8 cellular contexts compared by ENCODE assay signal in genomic region chr5:140700177-140701144, GRCh38. TPM values are rescaled to one million over a fixed set of nuclear protein-coding genes. Genes with fewer than 3 reads are reported as not detected.
A peak's percentile ranks its signal among the peaks of the same experiment; 100 is the strongest.
DNase-seq lines count a peak whose midpoint lies in the region; ATAC-seq and TF ChIP-seq lines count a peak whose summit lies in the region.

TSS of gene ZMAT2 (plus strand) at chr5:140700447. CDS start at chr5:140700461, 14 bp downstream.

- H3K4me3 ChIP-seq in SK-N-SH (ENCODE audit: low read depth in 2 of 2, low read length in 1 of 2) = peak within 1 kb of the TSS; percentile 86 to 96

- H3K79me2 ChIP-seq in SK-N-SH (ENCODE audit: insufficient read depth) = peaks cover 28% of the 10 kb centered on the region

- CTCF ChIA-PET in SK-N-SH (lab: Yijun Ruan, JAX) = no interaction called here

- H3K4me2 ChIP-seq in SK-N-SH = peak within 1 kb of the TSS; percentile 92

- no peak for TF ChIP-seq RAD21 in SK-N-SH (IDR thresholded peaks at IDR 0.05; ENCODE audit: low read length)

- POLR2A ChIA-PET in SK-N-SH (lab: Yijun Ruan, JAX) = interaction anchor here (0.7 to 2.8 kb wide), 4 partner anchors 9 to 143 kb away, joined by 3 to 21 read pairs (median 6); partner anchors contain the start of genes HARS1, HARS2, IK and NDUFA2

- H3F3A ChIP-seq in SK-N-SH (replicated peaks; ENCODE audit: insufficient read depth) = peaks cover 20% of the 10 kb centered on the region

- H3K27me3 ChIP-seq in SK-N-SH (ENCODE audit: insufficient read depth) = no peaks in the 10 kb centered on the region

- peak; percentile 98 for ATAC-seq in HG02571 (IDR thresholded peaks at IDR 0.05; ENCODE audit: unreplicated experiment)

- H3K27ac ChIP-seq in SK-N-SH (ENCODE audit: low read depth in 2 of 2, low read length in 1 of 2) = peak within 1 kb of the TSS; percentile 51 to 84; a peak in 3 of 4 replicates

- H3K36me3 ChIP-seq in SK-N-SH (replicated peaks in 1 of 2; ENCODE audit: control insufficient read depth in 1 of 2, insufficient read depth in 2 of 2, low read length in 1 of 2) = peaks cover 80 to 85% of the 10 kb centered on the region in 2 experiments

- no peaks in the 10 kb centered on the region for H3K9me3 ChIP-seq in SK-N-SH

- peak within 1 kb of the TSS; percentile 71 for H2AFZ ChIP-seq in SK-N-SH (ENCODE audit: low read depth)

- no peak for TF ChIP-seq CTCF in SK-N-SH (IDR thresholded peaks at IDR 0.05)

- H3K9ac ChIP-seq in SK-N-SH = peak within 1 kb of the TSS; percentile 84

- H3K4me1 ChIP-seq in SK-N-SH (ENCODE audit: control insufficient read depth in 1 of 2, insufficient read depth in 2 of 2, low read depth in 1 of 2, low read length in 1 of 2) = peaks cover 0 to 9% of the 10 kb centered on the region in 2 experiments; a peak in 2 of 4 replicates

- H4K20me1 ChIP-seq in SK-N-SH (ENCODE audit: insufficient read depth) = no peaks in the 10 kb centered on the region

- TF ChIP-seq EP300 in SK-N-SH (IDR thresholded peaks at IDR 0.05; ENCODE audit: borderline replicate concordance in 1 of 2, low read depth in 1 of 2, low read length in 1 of 2) = no peak

- no peaks in the 10 kb centered on the region for H3K9me2 ChIP-seq in SK-N-SH

- 2% methylated on average over 44 of the region's 44 CpGs for WGBS in SK-N-SH (ENCODE audit: low lambda C conversion rate)

- DNase-seq in GM04504 (ENCODE audit: low read depth) (peak; percentile 94), NCI-H1048 (lab: John Stamatoyannopoulos, UW) (peak; percentile 86), SK-N-SH (peak; percentile 89), germinal center (ENCODE audit: low spot score) (peak; percentile 94), non-pigmented ciliary epithelial cell (ENCODE audit: low read depth) (peak; percentile 98), superior temporal gyrus (ENCODE audit: extremely low spot score) (peak; percentile 100)
- peak; percentile 93 for DNase-seq in activated naive CD4-positive, alpha-beta T cell treated with anti-CD3 and anti-CD28 coated beads, Interleukin-2, amount 50 U/mL, for 16 hours

TF ChIP-seq in SK-N-SH, 30 proteins besides CTCF, POLR2A, EP300 and RAD21 (continues in another document):
- no peak for TF ChIP-seq SMC3 (IDR thresholded peaks at IDR 0.05; ENCODE audit: low read depth, low read length)
- TF ChIP-seq GATA2 (CRISPR knock-in tag; IDR thresholded peaks at IDR 0.05) = no peak
- TF ChIP-seq NFIC (IDR thresholded peaks at IDR 0.05; ENCODE audit: borderline replicate concordance) = 0 out of 2 replicates have a peak, but pooled peaks have one; percentile 45
- TF ChIP-seq CHD2 (IDR thresholded peaks at IDR 0.05; ENCODE audit: low read length, partially characterized antibody) = peak; percentile 81
- no peak for TF ChIP-seq JUND (IDR thresholded peaks at IDR 0.05)
- no peak; the same call in 1 of the 2 replicates for TF ChIP-seq GABPA (IDR thresholded peaks at IDR 0.05; ENCODE audit: low read depth)
- no peak for TF ChIP-seq RXRA (IDR thresholded peaks at IDR 0.05; ENCODE audit: borderline replicate concordance, low read depth)
- peak; percentile 33; the same call in 1 of the 2 replicates for TF ChIP-seq IRF3 (IDR thresholded peaks at IDR 0.05; ENCODE audit: low read depth, low read length)
- TF ChIP-seq TEAD4 (IDR thresholded peaks at IDR 0.05; ENCODE audit: borderline replicate concordance, insufficient read depth) = no peak
- TF ChIP-seq RFX5 (IDR thresholded peaks at IDR 0.05; ENCODE audit: low read length) = no peak
- TF ChIP-seq RCOR1 (IDR thresholded peaks at IDR 0.05; ENCODE audit: low read length) = no peak
- TF ChIP-seq USF1 (IDR thresholded peaks at IDR 0.05; ENCODE audit: borderline replicate concordance, low read depth) = no peak
- peak; percentile 73; the same call in 1 of the 2 replicates for TF ChIP-seq SIN3A (IDR thresholded peaks at IDR 0.05; ENCODE audit: borderline replicate concordance, low read depth, low read length)
- TF ChIP-seq TAF1 (IDR thresholded peaks at IDR 0.05; ENCODE audit: borderline replicate concordance, low read depth, low read length) = peak; percentile 97
- no peak for TF ChIP-seq MEF2A (IDR thresholded peaks at IDR 0.05; ENCODE audit: borderline replicate concordance, low read depth)
- no peak for TF ChIP-seq FOXJ3 (CRISPR knock-in tag; IDR thresholded peaks at IDR 0.05)
- TF ChIP-seq, protein P1, sequence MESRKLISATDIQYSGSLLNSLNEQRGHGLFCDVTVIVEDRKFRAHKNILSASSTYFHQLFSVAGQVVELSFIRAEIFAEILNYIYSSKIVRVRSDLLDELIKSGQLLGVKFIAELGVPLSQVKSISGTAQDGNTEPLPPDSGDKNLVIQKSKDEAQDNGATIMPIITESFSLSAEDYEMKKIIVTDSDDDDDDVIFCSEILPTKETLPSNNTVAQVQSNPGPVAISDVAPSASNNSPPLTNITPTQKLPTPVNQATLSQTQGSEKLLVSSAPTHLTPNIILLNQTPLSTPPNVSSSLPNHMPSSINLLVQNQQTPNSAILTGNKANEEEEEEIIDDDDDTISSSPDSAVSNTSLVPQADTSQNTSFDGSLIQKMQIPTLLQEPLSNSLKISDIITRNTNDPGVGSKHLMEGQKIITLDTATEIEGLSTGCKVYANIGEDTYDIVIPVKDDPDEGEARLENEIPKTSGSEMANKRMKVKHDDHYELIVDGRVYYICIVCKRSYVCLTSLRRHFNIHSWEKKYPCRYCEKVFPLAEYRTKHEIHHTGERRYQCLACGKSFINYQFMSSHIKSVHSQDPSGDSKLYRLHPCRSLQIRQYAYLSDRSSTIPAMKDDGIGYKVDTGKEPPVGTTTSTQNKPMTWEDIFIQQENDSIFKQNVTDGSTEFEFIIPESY (IDR thresholded peaks at IDR 0.05; ENCODE audit: borderline replicate concordance, low read depth) = peak; percentile 78; the same call in 1 of the 2 replicates
- TF ChIP-seq POLR2AphosphoS5 (IDR thresholded peaks at IDR 0.05; ENCODE audit: low read depth, low read length) = peak; percentile 87
- TF ChIP-seq YY1 (IDR thresholded peaks at IDR 0.05; ENCODE audit: low read depth) = peak; percentile 97
- no peak for TF ChIP-seq EZH2phosphoT487 (IDR thresholded peaks at IDR 0.05; ENCODE audit: borderline replicate concordance, low read depth)
- TF ChIP-seq, protein P2, sequence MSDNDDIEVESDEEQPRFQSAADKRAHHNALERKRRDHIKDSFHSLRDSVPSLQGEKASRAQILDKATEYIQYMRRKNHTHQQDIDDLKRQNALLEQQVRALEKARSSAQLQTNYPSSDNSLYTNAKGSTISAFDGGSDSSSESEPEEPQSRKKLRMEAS (IDR thresholded peaks at IDR 0.05; ENCODE audit: low read depth) = peak; percentile 63; the same call in 1 of the 2 replicates
- TF ChIP-seq PBX3 (IDR thresholded peaks at IDR 0.05) = 0 out of 2 replicates have a peak, but pooled peaks have one; percentile 22
- TF ChIP-seq, protein P3, sequence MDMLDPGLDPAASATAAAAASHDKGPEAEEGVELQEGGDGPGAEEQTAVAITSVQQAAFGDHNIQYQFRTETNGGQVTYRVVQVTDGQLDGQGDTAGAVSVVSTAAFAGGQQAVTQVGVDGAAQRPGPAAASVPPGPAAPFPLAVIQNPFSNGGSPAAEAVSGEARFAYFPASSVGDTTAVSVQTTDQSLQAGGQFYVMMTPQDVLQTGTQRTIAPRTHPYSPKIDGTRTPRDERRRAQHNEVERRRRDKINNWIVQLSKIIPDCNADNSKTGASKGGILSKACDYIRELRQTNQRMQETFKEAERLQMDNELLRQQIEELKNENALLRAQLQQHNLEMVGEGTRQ (IDR thresholded peaks at IDR 0.05; ENCODE audit: borderline replicate concordance, low read depth, low read length) = no peak
- TF ChIP-seq MXI1 (IDR thresholded peaks at IDR 0.05; ENCODE audit: low read depth, low read length) = peak; percentile 80; the same call in 1 of the 2 replicates
- TF ChIP-seq NRF1 (IDR thresholded peaks at IDR 0.05; ENCODE audit: low read depth, low read length) = peak; percentile 90
- peak; percentile 97 for TF ChIP-seq ELF1 (IDR thresholded peaks at IDR 0.05)
- no peak for TF ChIP-seq FOXM1 (IDR thresholded peaks at IDR 0.05; ENCODE audit: low read depth)
- no peak; the same call in 1 of the 2 replicates for TF ChIP-seq FOSL2 (IDR thresholded peaks at IDR 0.05; ENCODE audit: borderline replicate concordance, low read depth)
- TF ChIP-seq TCF12 (IDR thresholded peaks at IDR 0.05) = no peak

RNA-seq across cellular contexts. Expression of gene ZMAT2, which starts in this region (rescaled TPM):
- 30.9 and 42.2 TPM in 2 replicates for polyA plus RNA-seq in SK-N-SH (2012; rRNA removed)
- polyA plus RNA-seq in SK-N-SH (2012; cell fraction: cytosol; rRNA removed) = 44.7 and 64.1 TPM in 2 replicates
- polyA plus RNA-seq in SK-N-SH (2012; cell fraction: nucleus; rRNA removed) = 20.7 and 38.8 TPM in 2 replicates

Comparison
In these comparisons a context has a peak if more than half of its experiments do, and no peak if none do; other contexts are left out.
1. Peak in every context shown above with its lines: DNase-seq, ATAC-seq, H3K4me3 ChIP-seq and H3K27ac ChIP-seq.